In genomic region chr2:234963785-234964615, GRCh38 we compare ENCODE assay signal across 11 cellular contexts. TPM values are rescaled to one million over a fixed set of nuclear protein-coding genes. Genes with fewer than 3 reads are reported as not detected.
DNase-seq lines count a peak whose midpoint lies in the region; ATAC-seq lines count a peak whose summit lies in the region.
"Had no signal": no experiment of that assay in that cellular context is flagged by ENCODE, and none has a peak within 500 bp of the region (broad histone marks: within the 10 kb centered on the region; RNA-seq: fewer than 3 reads in every experiment).

No MANE protein-coding gene starts in this region.

- peak; percentile 87 for ATAC-seq in esophagus mucosa
- no peak for ATAC-seq in HG02840 (IDR thresholded peaks at IDR 0.05; ENCODE audit: low FRiP score, unreplicated experiment)
- ATAC-seq: activated naive CD8-positive, alpha-beta T cell treated with anti-CD3 and anti-CD28 coated beads, Interleukin-2, amount 50 U/mL, for 24 hours had no signal

- WGBS in trophoblast cell (ENCODE audit: extremely low coverage, insufficient coverage, insufficient read length), result no CpG with 5 or more reads among the region's 10 CpGs

- H3K14ac ChIP-seq in trophoblast cell (ENCODE audit: low read length), result no peak overlapping the region

- H4K91ac ChIP-seq in trophoblast cell (ENCODE audit: low read depth, low read length), result peak overlapping the region; percentile 1

- no peak overlapping the region for H4K12ac ChIP-seq in trophoblast cell (ENCODE audit: low read depth, low read length)

- H2BK12ac ChIP-seq in trophoblast cell (ENCODE audit: low read length), result no peak overlapping the region

- no peak overlapping the region for H2BK120ac ChIP-seq in trophoblast cell (ENCODE audit: insufficient read depth, low read length, poor library complexity)

- H3K4me1 ChIP-seq in NT2/D1 (ENCODE audit: insufficient read depth, insufficient read length) (peaks cover 16% of the 10 kb centered on the region), trophoblast cell (ENCODE audit: control insufficient read depth in 1 of 2, insufficient read depth in 2 of 2, low read length in 2 of 2) (peaks cover 19 to 37% of the 10 kb centered on the region in 2 experiments)

- H2AFZ ChIP-seq in trophoblast cell (ENCODE audit: insufficient read depth, low read length, poor library complexity), result no peak overlapping the region

- H3K27me3 ChIP-seq in NT2/D1 (ENCODE audit: insufficient read depth, insufficient read length), result no peaks in the 10 kb centered on the region
- H3K27me3 ChIP-seq in trophoblast cell (ENCODE audit: insufficient read depth, low read length), result no peaks in the 10 kb centered on the region

- no peak overlapping the region for H3K4me2 ChIP-seq in trophoblast cell (ENCODE audit: low read length)

- peaks cover 12% of the 10 kb centered on the region for H3K79me2 ChIP-seq in trophoblast cell (ENCODE audit: control insufficient read depth, insufficient read depth, low read length, poor library complexity)

- H3K9ac ChIP-seq in NT2/D1 (ENCODE audit: insufficient read length, low read depth) (peak overlapping the region; percentile 47), trophoblast cell (ENCODE audit: low read length) (no peak overlapping the region)

- no peak overlapping the region for H2BK5ac ChIP-seq in trophoblast cell (ENCODE audit: low read depth, low read length, poor library complexity)

- no peak overlapping the region for H3K27ac ChIP-seq in trophoblast cell (ENCODE audit: low read depth, low read length)

- peak overlapping the region; percentile 4 for H3K4ac ChIP-seq in trophoblast cell (ENCODE audit: low read depth, low read length)

- H4K8ac ChIP-seq in trophoblast cell (ENCODE audit: low read depth, low read length), result no peak overlapping the region

- H3K18ac ChIP-seq in trophoblast cell (ENCODE audit: low read length), result peak overlapping the region; percentile 9

- H3K4me3 ChIP-seq in NT2/D1 (ENCODE audit: insufficient read length, low read depth) (no peak overlapping the region), trophoblast cell (ENCODE audit: low read depth, low read length) (no peak overlapping the region)

- H3K36me3 ChIP-seq in NT2/D1 (ENCODE audit: insufficient read depth, insufficient read length, low read length), result peaks cover 55% of the 10 kb centered on the region
- peaks cover 2 to 4% of the 10 kb centered on the region in 2 experiments for H3K36me3 ChIP-seq in trophoblast cell (ENCODE audit: control insufficient read depth in 1 of 2, insufficient read depth in 2 of 2, low read length in 2 of 2)

- H3K23ac ChIP-seq in trophoblast cell (ENCODE audit: low read length), result no peak overlapping the region

- H3K9me3 ChIP-seq in NT2/D1 (ENCODE audit: insufficient read depth, low read length) (no peaks in the 10 kb centered on the region), trophoblast cell (ENCODE audit: insufficient read depth, low read depth, low read length) (peaks cover 3% of the 10 kb centered on the region)

- H2AK5ac ChIP-seq in trophoblast cell (ENCODE audit: low read length), result no peak overlapping the region

- H3K79me1 ChIP-seq in trophoblast cell (ENCODE audit: low read length), result peaks cover 2% of the 10 kb centered on the region

- peak; percentile 92 for DNase-seq in Daoy (ENCODE audit: low read depth)
- DNase-seq in NT2/D1 (ENCODE audit: low read depth, low spot score), result no peak
- DNase-seq in trophoblast cell, result no peak
- no peak for DNase-seq in NCI-H2107 treated with DMSO at 0.1 percent for 48 hours (lab: John Stamatoyannopoulos, UW; ENCODE audit: unreplicated experiment)
- DNase-seq in SHP77 (lab: John Stamatoyannopoulos, UW), result no peak
- DNase-seq in activated CD4-positive, CD25-positive, alpha-beta regulatory T cell treated with anti-CD3 and anti-CD28 coated beads, Interleukin-2, amount 50 U/mL, for 72 hours, result no peak
- DNase-seq: activated CD4-positive, alpha-beta T cell treated with anti-CD3 and anti-CD28 coated beads, Interleukin-2, amount 10 ng/mL, durations not matched to agents 7 days and 5 days; activated naive CD8-positive, alpha-beta T cell treated with anti-CD3 and anti-CD28 coated beads, Interleukin-2, amount 50 U/mL, for 24 hours; NCI-H1092 treated with DMSO at 0.1 percent for 48 hours had no signal

RNA-seq across cellular contexts. Expression of gene SH3BP4, which starts 12.2 kb away (rescaled TPM):
- 72.1 and 98.8 TPM in 2 replicates for total RNA-seq in Daoy (2014; rRNA removed; shearing (Covaris generic))
- 10.7 TPM for total RNA-seq in esophagus mucosa
- 35.4 and 36.3 TPM in 2 replicates for polyA plus RNA-seq in trophoblast cell (2013)
- total RNA-seq: activated CD4-positive, alpha-beta T cell treated with anti-CD3 and anti-CD28 coated beads, Interleukin-2, amount 10 ng/mL, durations not matched to agents 7 days and 5 days had no signal
